ENCODE assay signal across 8 cellular contexts in genomic region chr5:102787134-102787533, GRCh38.
"Had no signal": no experiment of that assay in that cellular context is flagged by ENCODE, and none has a peak within 500 bp of the region (broad histone marks: within the 10 kb centered on the region; RNA-seq: fewer than 3 reads in every experiment).

No MANE protein-coding gene starts in this region.

- H3K27ac ChIP-seq: HL-60 had no signal

- H3K27me3 Mint-ChIP-seq: IgD-negative memory B cell had no signal

- H3K4me3 Mint-ChIP-seq: GM23338, HFFc6, IgD-negative memory B cell had no signal

- H3K4me2 ChIP-seq: GM23338 had no signal

- H2AFZ ChIP-seq: GM23338 had no signal

- H3K4me3 ChIP-seq: GM23338, HAP-1 had no signal

- H3K36me3 Mint-ChIP-seq: IgD-negative memory B cell had no signal

- H3K9me3 ChIP-seq: HAP-1 had no signal

- H3K36me3 ChIP-seq: HAP-1 had no signal

- ATAC-seq: GM23338, HCT116, HepG2 had no signal

- H3K4me1 Mint-ChIP-seq: IgD-negative memory B cell had no signal

- H3K27ac Mint-ChIP-seq: GM23338, HFFc6, IgD-negative memory B cell had no signal

- H3K9me3 Mint-ChIP-seq: HFFc6, IgD-negative memory B cell had no signal

- H3K4me1 ChIP-seq: HAP-1 had no signal

- DNase-seq: H7, HFFc6 had no signal
